In genomic region chr16:57284952-57285263, GRCh38 we compare ENCODE assay signal across 1 cellular context.
TF ChIP-seq lines count a peak whose summit lies in the region.

No MANE protein-coding gene starts in this region.

TF ChIP-seq in WTC11, 78 proteins besides CTCF, POLR2A, EP300 and RAD21 (continued from another document):
- TF ChIP-seq, protein P1, sequence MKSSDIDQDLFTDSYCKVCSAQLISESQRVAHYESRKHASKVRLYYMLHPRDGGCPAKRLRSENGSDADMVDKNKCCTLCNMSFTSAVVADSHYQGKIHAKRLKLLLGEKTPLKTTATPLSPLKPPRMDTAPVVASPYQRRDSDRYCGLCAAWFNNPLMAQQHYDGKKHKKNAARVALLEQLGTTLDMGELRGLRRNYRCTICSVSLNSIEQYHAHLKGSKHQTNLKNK (CRISPR knock-in tag; IDR thresholded peaks at IDR 0.05), result no peak
- TF ChIP-seq ERG (CRISPR knock-in tag; IDR thresholded peaks at IDR 0.05), result no peak
- TF ChIP-seq ZNF423 (CRISPR knock-in tag; IDR thresholded peaks at IDR 0.05), result no peak
- TF ChIP-seq ZNF121 (CRISPR knock-in tag; IDR thresholded peaks at IDR 0.05), result no peak
- TF ChIP-seq NR1H2 (CRISPR knock-in tag; IDR thresholded peaks at IDR 0.05), result no peak
- TF ChIP-seq, protein P2, sequence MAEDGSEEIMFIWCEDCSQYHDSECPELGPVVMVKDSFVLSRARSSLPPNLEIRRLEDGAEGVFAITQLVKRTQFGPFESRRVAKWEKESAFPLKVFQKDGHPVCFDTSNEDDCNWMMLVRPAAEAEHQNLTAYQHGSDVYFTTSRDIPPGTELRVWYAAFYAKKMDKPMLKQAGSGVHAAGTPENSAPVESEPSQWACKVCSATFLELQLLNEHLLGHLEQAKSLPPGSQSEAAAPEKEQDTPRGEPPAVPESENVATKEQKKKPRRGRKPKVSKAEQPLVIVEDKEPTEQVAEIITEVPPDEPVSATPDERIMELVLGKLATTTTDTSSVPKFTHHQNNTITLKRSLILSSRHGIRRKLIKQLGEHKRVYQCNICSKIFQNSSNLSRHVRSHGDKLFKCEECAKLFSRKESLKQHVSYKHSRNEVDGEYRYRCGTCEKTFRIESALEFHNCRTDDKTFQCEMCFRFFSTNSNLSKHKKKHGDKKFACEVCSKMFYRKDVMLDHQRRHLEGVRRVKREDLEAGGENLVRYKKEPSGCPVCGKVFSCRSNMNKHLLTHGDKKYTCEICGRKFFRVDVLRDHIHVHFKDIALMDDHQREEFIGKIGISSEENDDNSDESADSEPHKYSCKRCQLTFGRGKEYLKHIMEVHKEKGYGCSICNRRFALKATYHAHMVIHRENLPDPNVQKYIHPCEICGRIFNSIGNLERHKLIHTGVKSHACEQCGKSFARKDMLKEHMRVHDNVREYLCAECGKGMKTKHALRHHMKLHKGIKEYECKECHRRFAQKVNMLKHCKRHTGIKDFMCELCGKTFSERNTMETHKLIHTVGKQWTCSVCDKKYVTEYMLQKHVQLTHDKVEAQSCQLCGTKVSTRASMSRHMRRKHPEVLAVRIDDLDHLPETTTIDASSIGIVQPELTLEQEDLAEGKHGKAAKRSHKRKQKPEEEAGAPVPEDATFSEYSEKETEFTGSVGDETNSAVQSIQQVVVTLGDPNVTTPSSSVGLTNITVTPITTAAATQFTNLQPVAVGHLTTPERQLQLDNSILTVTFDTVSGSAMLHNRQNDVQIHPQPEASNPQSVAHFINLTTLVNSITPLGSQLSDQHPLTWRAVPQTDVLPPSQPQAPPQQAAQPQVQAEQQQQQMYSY (CRISPR knock-in tag; IDR thresholded peaks at IDR 0.05), result no peak
- TF ChIP-seq, protein P3, sequence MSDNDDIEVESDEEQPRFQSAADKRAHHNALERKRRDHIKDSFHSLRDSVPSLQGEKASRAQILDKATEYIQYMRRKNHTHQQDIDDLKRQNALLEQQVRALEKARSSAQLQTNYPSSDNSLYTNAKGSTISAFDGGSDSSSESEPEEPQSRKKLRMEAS (CRISPR knock-in tag; IDR thresholded peaks at IDR 0.05), result no peak
- no peak for TF ChIP-seq STAT6 (CRISPR knock-in tag; conservative IDR thresholded peaks at IDR 0.05; ENCODE audit: low read depth)
TF ChIP-seq in WTC11: peak in this region for 0.
